Comparison of ENCODE assay signal across 1 cellular context in the genomic region with DNA sequence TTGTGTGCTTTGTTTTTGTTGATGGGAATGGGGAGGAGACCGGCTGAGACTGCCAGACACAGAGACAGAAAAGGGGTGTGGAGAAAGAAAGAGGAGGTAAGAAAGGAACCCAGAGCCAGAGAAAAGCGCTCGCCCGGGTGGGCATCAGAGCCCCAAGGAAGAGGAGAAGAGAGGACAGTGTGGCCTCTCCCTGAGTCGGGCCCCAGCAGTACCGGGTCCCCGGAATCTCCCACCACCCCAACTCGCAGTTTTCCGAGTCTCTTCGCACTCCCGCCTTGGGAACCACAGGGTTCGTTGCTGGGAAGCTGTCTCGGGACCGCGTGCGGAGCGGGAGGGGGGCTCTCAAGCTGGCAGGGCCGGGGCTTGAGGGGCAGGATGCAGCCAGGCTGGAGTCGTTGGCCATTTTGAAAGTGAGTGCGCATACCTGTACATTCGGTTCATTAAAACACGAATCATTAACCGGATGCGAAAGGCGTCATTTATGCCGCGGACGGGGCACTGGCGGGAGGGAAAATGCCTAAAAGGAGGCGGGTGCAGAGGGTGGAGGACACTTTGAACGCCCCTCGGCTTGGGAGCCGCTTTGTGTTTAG.
TF ChIP-seq lines count a peak whose summit lies in the region.

No MANE protein-coding gene starts in this region.

TF ChIP-seq in GM23338, 12 proteins besides CTCF, POLR2A, EP300 and RAD21 (continued from another document):
- TF ChIP-seq ETS1 (IDR thresholded peaks at IDR 0.05), result no peak
- TF ChIP-seq EZH2 (IDR thresholded peaks at IDR 0.05; ENCODE audit: low read depth, unreplicated experiment), result peak; percentile 99
